1 cellular context compared by ENCODE assay signal in the genomic region with DNA sequence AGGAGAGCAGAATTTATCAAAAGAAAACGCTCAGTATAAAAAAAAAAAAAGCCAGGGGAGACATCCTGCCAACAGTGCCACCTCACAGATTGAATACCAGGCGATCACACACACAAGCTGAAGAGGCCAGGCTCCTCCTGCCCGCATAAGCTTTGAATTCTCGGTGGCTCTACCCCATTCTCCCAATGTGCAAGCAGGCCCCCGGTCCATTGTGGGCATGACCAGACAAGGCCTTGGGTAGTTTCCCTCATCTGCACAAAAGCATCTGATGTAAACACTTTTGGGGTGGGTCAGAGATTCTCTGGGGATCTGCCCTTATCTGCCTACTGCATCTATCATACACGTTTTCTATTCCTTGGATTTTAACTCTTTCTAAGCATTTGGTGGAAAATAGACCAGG.
TF ChIP-seq lines count a peak whose summit lies in the region.

No MANE protein-coding gene starts in this region.

TF ChIP-seq in H1, 55 proteins besides CTCF, POLR2A, EP300 and RAD21:
- TF ChIP-seq POLR2AphosphoS5 (IDR thresholded peaks at IDR 0.05; ENCODE audit: low read depth, low read length) (0 out of 2 replicates have a peak, but pooled peaks have one; percentile 34), CEBPB (IDR thresholded peaks at IDR 0.05; ENCODE audit: low read depth, low read length) (no peak)
TF ChIP-seq in H1: peak in this region for 1.
